8 cellular contexts compared by ENCODE assay signal in the genomic region with DNA sequence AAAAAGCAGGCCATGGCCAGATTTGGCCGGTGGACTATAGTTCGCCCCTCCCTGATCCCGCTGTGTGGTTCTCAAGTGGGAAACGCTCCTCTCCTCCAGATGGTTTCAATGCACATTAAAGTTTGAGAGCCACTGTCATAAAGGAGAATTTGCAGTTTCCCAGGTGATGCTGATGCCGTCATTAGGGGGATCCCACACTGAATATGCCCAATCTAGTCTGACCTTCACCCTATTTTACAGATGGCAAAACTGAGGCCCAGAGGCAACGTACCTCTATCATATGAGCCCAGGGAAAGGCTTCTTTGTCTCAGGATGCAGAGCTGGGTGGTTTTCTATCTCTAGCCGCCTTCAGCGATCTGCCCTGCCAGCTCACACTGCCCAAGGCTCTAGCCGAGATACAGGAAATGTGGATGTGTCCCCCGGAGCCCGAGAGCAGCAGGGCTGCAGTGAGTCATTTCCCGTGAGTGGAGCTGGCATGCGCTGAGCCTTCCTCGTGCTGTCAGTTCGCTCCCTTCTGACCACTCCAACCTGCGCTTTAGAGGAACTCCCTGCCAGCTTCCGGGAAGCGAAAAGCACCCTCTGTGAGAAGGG.
A peak's percentile ranks its signal among the peaks of the same experiment; 100 is the strongest.
DNase-seq lines count a peak whose midpoint lies in the region; ATAC-seq and TF ChIP-seq lines count a peak whose summit lies in the region.

No MANE protein-coding gene starts in this region.

- H3K27ac Mint-ChIP-seq in GM23338 = no peak overlapping the region
- H3K27ac Mint-ChIP-seq in stimulated activated effector memory CD8-positive, alpha-beta T cell treated with anti-CD3 and anti-CD28 coated beads, Interleukin-12 subunit alpha, Interleukin-12 subunit beta, amount 100 ng/mL, for 72 hours = peak overlapping the region; percentile 99

- H3K27ac ChIP-seq in GM23338 (ENCODE audit: low read depth) = no peak overlapping the region

- H3K4me3 Mint-ChIP-seq in GM23338 = no peak overlapping the region
- peak overlapping the region; percentile 93 for H3K4me3 Mint-ChIP-seq in stimulated activated effector memory CD8-positive, alpha-beta T cell treated with anti-CD3 and anti-CD28 coated beads, Interleukin-12 subunit alpha, Interleukin-12 subunit beta, amount 100 ng/mL, for 72 hours

- intact Hi-C loops in mucosa of descending colon (cut with DNase I, micrococcal nuclease) = no loop called here

- no peaks in the 10 kb centered on the region for H3K9me3 Mint-ChIP-seq in GM23338
- H3K9me3 Mint-ChIP-seq in stimulated activated effector memory CD8-positive, alpha-beta T cell treated with anti-CD3 and anti-CD28 coated beads, Interleukin-12 subunit alpha, Interleukin-12 subunit beta, amount 100 ng/mL, for 72 hours = no peaks in the 10 kb centered on the region

- no peaks in the 10 kb centered on the region for H3K27me3 ChIP-seq in GM23338 (ENCODE audit: insufficient read depth)
- no peaks in the 10 kb centered on the region for H3K27me3 ChIP-seq in MG63

- H3K36me3 Mint-ChIP-seq in GM23338 (ENCODE audit: low read depth) = no peaks in the 10 kb centered on the region; the same call in 2 of the 3 replicates
- H3K36me3 Mint-ChIP-seq in stimulated activated effector memory CD8-positive, alpha-beta T cell treated with anti-CD3 and anti-CD28 coated beads, Interleukin-12 subunit alpha, Interleukin-12 subunit beta, amount 100 ng/mL, for 72 hours = peaks cover 59% of the 10 kb centered on the region

- H4K20me1 ChIP-seq in GM23338 (replicated peaks; ENCODE audit: insufficient read depth) = no peaks in the 10 kb centered on the region

- H3K9me3 ChIP-seq in MG63 = no peaks in the 10 kb centered on the region
- H3K9me3 ChIP-seq in mucosa of descending colon = no peaks in the 10 kb centered on the region

- DNase-seq in ELF-1 (ENCODE audit: low read depth, low spot score) = peak; percentile 75
- DNase-seq in GM23338 (ENCODE audit: low spot score) = no peak
- peak; percentile 98 for DNase-seq in MG63
- peak; percentile 44 to 64 for DNase-seq in activated CD4-positive, alpha-beta T cell treated with anti-CD3 and anti-CD28 coated beads, Interleukin-2, amount 50 U/mL, for 24 hours (ENCODE audit: low read depth in 1 of 2, low spot score in 1 of 2)
- DNase-seq in dermis blood vessel endothelial cell = peak; percentile 92
- DNase-seq in mucosa of descending colon = peak; percentile 58 to 86 (median 64)
- peak; percentile 61 to 88 for DNase-seq in stimulated activated effector memory CD8-positive, alpha-beta T cell treated with anti-CD3 and anti-CD28 coated beads, Interleukin-12 subunit alpha, Interleukin-12 subunit beta, amount 100 ng/mL, for 72 hours (ENCODE audit: low spot score in 2 of 2)

- peaks cover 11% of the 10 kb centered on the region for H3K27me3 Mint-ChIP-seq in GM23338 (ENCODE audit: insufficient read depth, low read depth, poor library complexity)

- H3K36me3 ChIP-seq in GM23338 (ENCODE audit: insufficient read depth) = no peaks in the 10 kb centered on the region
- no peaks in the 10 kb centered on the region; the same call in 1 of the 2 replicates for H3K36me3 ChIP-seq in MG63
- no peaks in the 10 kb centered on the region for H3K36me3 ChIP-seq in mucosa of descending colon (ENCODE audit: low read depth)

- H3K9me2 ChIP-seq in GM23338 (ENCODE audit: insufficient read depth) = no peaks in the 10 kb centered on the region

- ATAC-seq in GM23338 (peak; percentile 11; the same call in 2 of the 3 replicates), mucosa of descending colon (peak; percentile 69), HG03457 (IDR thresholded peaks at IDR 0.05; ENCODE audit: unreplicated experiment) (no peak)
- peak; percentile 87 for ATAC-seq in stimulated activated effector memory CD8-positive, alpha-beta T cell treated with anti-CD3 and anti-CD28 coated beads, Interleukin-12 subunit alpha, Interleukin-12 subunit beta, amount 100 ng/mL, for 72 hours

- peaks cover 56% of the 10 kb centered on the region for H3K4me1 Mint-ChIP-seq in GM23338
- H3K4me1 Mint-ChIP-seq in stimulated activated effector memory CD8-positive, alpha-beta T cell treated with anti-CD3 and anti-CD28 coated beads, Interleukin-12 subunit alpha, Interleukin-12 subunit beta, amount 100 ng/mL, for 72 hours = peaks cover 92% of the 10 kb centered on the region

- H3K4me3 ChIP-seq in GM23338 = no peak overlapping the region
- peak overlapping the region; percentile 16 for H3K4me3 ChIP-seq in MG63
- no peak overlapping the region for H3K4me3 ChIP-seq in mucosa of descending colon

- no peaks in the 10 kb centered on the region for H3K79me2 ChIP-seq in GM23338 (replicated peaks; ENCODE audit: insufficient read depth)

- no peaks in the 10 kb centered on the region for H3F3A ChIP-seq in GM23338 (replicated peaks; ENCODE audit: low read depth)

- no peak overlapping the region for H2AFZ ChIP-seq in GM23338

- TF ChIP-seq CTCF in GM23338 (conservative IDR thresholded peaks at IDR 0.05; ENCODE audit: low read depth in 2 of 2) (no peak), mucosa of descending colon (IDR thresholded peaks at IDR 0.05) (no peak)

- H3K4me2 ChIP-seq in GM23338 = no peak overlapping the region

- H3K4me1 ChIP-seq in GM23338 (ENCODE audit: insufficient read depth) (peaks cover 12% of the 10 kb centered on the region), mucosa of descending colon (ENCODE audit: low read depth) (peaks cover 19% of the 10 kb centered on the region)

TF ChIP-seq in GM23338, 12 proteins besides CTCF, POLR2A, EP300 and RAD21:
- no peak for TF ChIP-seq STAT1 (IDR thresholded peaks at IDR 0.05; ENCODE audit: unreplicated experiment)
- no peak for TF ChIP-seq ZNF331 (CRISPR knock-in tag; IDR thresholded peaks at IDR 0.05; ENCODE audit: low read depth)
- no peak for TF ChIP-seq CREB1 (CRISPR knock-in tag; IDR thresholded peaks at IDR 0.05; ENCODE audit: low read depth)
- no peak for TF ChIP-seq POLR2AphosphoS5 (IDR thresholded peaks at IDR 0.05; ENCODE audit: low read depth)
- TF ChIP-seq NANOG (IDR thresholded peaks at IDR 0.05; ENCODE audit: borderline replicate concordance) = no peak
- TF ChIP-seq ZNF462 (CRISPR knock-in tag; IDR thresholded peaks at IDR 0.05) = no peak
TF ChIP-seq in GM23338: peak in this region for 0.
